ENCODE assay signal across 21 cellular contexts in genomic region chr18:7303306-7303705, GRCh38.
DNase-seq lines count a peak whose midpoint lies in the region; ATAC-seq and TF ChIP-seq lines count a peak whose summit lies in the region.
"Had no signal": no experiment of that assay in that cellular context is flagged by ENCODE, and none has a peak within 500 bp of the region (broad histone marks: within the 10 kb centered on the region; RNA-seq: fewer than 3 reads in every experiment).

No MANE protein-coding gene starts in this region.

- H4K20me1 ChIP-seq in GM23338 (replicated peaks; ENCODE audit: insufficient read depth) = no peaks in the 10 kb centered on the region

- no peak for ATAC-seq in GM23338

- H3K36me3 Mint-ChIP-seq in GM23338 (ENCODE audit: low read depth) (no peaks in the 10 kb centered on the region; the same call in 1 of the 3 replicates), chondrocyte (ENCODE audit: low read depth) (peaks cover 12% of the 10 kb centered on the region), Caco-2 (ENCODE audit: insufficient read depth, unreplicated experiment) (peaks cover 4% of the 10 kb centered on the region)
- H3K36me3 Mint-ChIP-seq: CD14-positive monocyte had no signal

- H3K79me2 ChIP-seq in GM23338 (replicated peaks; ENCODE audit: insufficient read depth) = no peaks in the 10 kb centered on the region

- intact Hi-C loops in Caco-2 (cut with micrococcal nuclease; ENCODE audit: unreplicated experiment) = no loop called here

- no peaks in the 10 kb centered on the region for H3K36me3 ChIP-seq in GM23338 (ENCODE audit: insufficient read depth)
- H3K36me3 ChIP-seq in Caco-2 (ENCODE audit: control insufficient read depth, insufficient read depth, low read length) = no peaks in the 10 kb centered on the region
- H3K36me3 ChIP-seq: SJCRH30 had no signal

- TF ChIP-seq CTCF in GM23338 (conservative IDR thresholded peaks at IDR 0.05; ENCODE audit: low read depth in 2 of 2) (no peak), chondrocyte (IDR thresholded peaks at IDR 0.05) (no peak), Caco-2 (IDR thresholded peaks at IDR 0.05; ENCODE audit: insufficient read depth in 1 of 2, low read depth in 1 of 2, low read length in 1 of 2, severe bottlenecking in 1 of 2, unreplicated experiment in 1 of 2) (no peak)

- no TSS peak for BruUV-seq in Caco-2 (replicated peaks; lab: Mats Ljungman, UMichigan)

- POLR2A ChIA-PET in Caco-2 (lab: Charles Lee) = no interaction called here

- no peak overlapping the region for H3K4me3 ChIP-seq in GM23338
- no peak overlapping the region for H3K4me3 ChIP-seq in skeletal muscle cell (ENCODE audit: low read depth, low read length)
- H3K4me3 ChIP-seq in Caco-2 (ENCODE audit: low read depth, low read length) = no peak overlapping the region
- H3K4me3 ChIP-seq: SJCRH30 had no signal

- H3K4me3 Mint-ChIP-seq in GM23338 = no peak overlapping the region
- H3K4me3 Mint-ChIP-seq in chondrocyte (ENCODE audit: unreplicated experiment) = no peak overlapping the region
- no peak overlapping the region for H3K4me3 Mint-ChIP-seq in Caco-2 (ENCODE audit: unreplicated experiment)
- H3K4me3 Mint-ChIP-seq: B cell, CD14-positive monocyte, HFFc6 had no signal

- peaks cover 2% of the 10 kb centered on the region for H3K27me3 Mint-ChIP-seq in GM23338 (ENCODE audit: insufficient read depth, low read depth, poor library complexity)
- H3K27me3 Mint-ChIP-seq in chondrocyte (ENCODE audit: low read depth) = no peaks in the 10 kb centered on the region
- H3K27me3 Mint-ChIP-seq in Caco-2 (ENCODE audit: insufficient read depth, unreplicated experiment) = peaks cover 5% of the 10 kb centered on the region
- H3K27me3 Mint-ChIP-seq: B cell had no signal

- H3K27ac Mint-ChIP-seq in GM23338 (no peak overlapping the region), chondrocyte (ENCODE audit: unreplicated experiment) (peak overlapping the region; percentile 34), Caco-2 (ENCODE audit: unreplicated experiment) (no peak overlapping the region)
- H3K27ac Mint-ChIP-seq: B cell, CD14-positive monocyte, HFFc6 had no signal

- CTCF ChIA-PET in Caco-2 (lab: Charles Lee) = no interaction called here

- H3K27ac ChIP-seq in GM23338 (ENCODE audit: low read depth) = no peak overlapping the region
- H3K27ac ChIP-seq in layer of hippocampus (ENCODE audit: low read depth, low read length) = peak overlapping the region; percentile 30
- H3K27ac ChIP-seq: SJCRH30 had no signal

- H3K9me2 ChIP-seq in GM23338 (ENCODE audit: insufficient read depth) = peaks cover 11% of the 10 kb centered on the region

- no peaks in the 10 kb centered on the region for H3K4me1 Mint-ChIP-seq in GM23338
- peaks cover 3% of the 10 kb centered on the region for H3K4me1 Mint-ChIP-seq in chondrocyte (ENCODE audit: low read depth)
- peaks cover 7% of the 10 kb centered on the region for H3K4me1 Mint-ChIP-seq in Caco-2 (ENCODE audit: low read depth, unreplicated experiment)
- H3K4me1 Mint-ChIP-seq: B cell, CD14-positive monocyte had no signal

- peak overlapping the region; percentile 45; the same call in 1 of the 2 replicates for H2AFZ ChIP-seq in GM23338

- no peak overlapping the region for H3K4me2 ChIP-seq in GM23338

- H3K9me3 Mint-ChIP-seq in GM23338 (peaks cover 27% of the 10 kb centered on the region; the same call in 2 of the 3 replicates), chondrocyte (ENCODE audit: low read depth) (peaks cover 25% of the 10 kb centered on the region), Caco-2 (ENCODE audit: unreplicated experiment) (peaks cover 27% of the 10 kb centered on the region)

- H3F3A ChIP-seq in GM23338 (replicated peaks; ENCODE audit: low read depth) = no peaks in the 10 kb centered on the region

- peaks cover 6% of the 10 kb centered on the region; the same call in 1 of the 2 replicates for H3K9me3 ChIP-seq in Caco-2
- H3K9me3 ChIP-seq: SJCRH30 had no signal

- DNase-seq in GM23338 (ENCODE audit: low spot score) = no peak
- no peak for DNase-seq in chondrocyte (ENCODE audit: low spot score)
- DNase-seq in skeletal muscle cell (ENCODE audit: low read depth) = peak; percentile 4
- no peak for DNase-seq in AG08395 (ENCODE audit: low spot score)
- DNase-seq in stimulated activated CD4-positive, alpha-beta T cell treated with anti-CD3 and anti-CD28 coated beads, Interleukin-4, amount 100 ng/mL, for 24 hours = no peak
- DNase-seq in Caco-2 = no peak
- DNase-seq: DMS53, EL, GF-D8, H7, HFFc6, KG1, NCI-H1105, NCI-H1694, NCI-H2081, NCI-H2171 treated with DMSO at 0.1 percent for 48 hours, NCI-H524 treated with DMSO at 0.1 percent for 48 hours had no signal

- no peaks in the 10 kb centered on the region for H3K4me1 ChIP-seq in GM23338 (ENCODE audit: insufficient read depth)
- no peaks in the 10 kb centered on the region; the same call in 1 of the 2 replicates for H3K4me1 ChIP-seq in Caco-2
- H3K4me1 ChIP-seq: SJCRH30 had no signal

- H3K27me3 ChIP-seq in GM23338 (ENCODE audit: insufficient read depth) = no peaks in the 10 kb centered on the region
- no peaks in the 10 kb centered on the region for H3K27me3 ChIP-seq in layer of hippocampus (ENCODE audit: control insufficient read depth, insufficient read depth, low read length)
- no peaks in the 10 kb centered on the region for H3K27me3 ChIP-seq in Caco-2 (replicated peaks; ENCODE audit: control insufficient read depth, insufficient read depth, low read length)
- H3K27me3 ChIP-seq: SJCRH30 had no signal

TF ChIP-seq in GM23338, 12 proteins besides CTCF, POLR2A, EP300 and RAD21 (continues in another document):
- TF ChIP-seq ZNF331 (CRISPR knock-in tag; IDR thresholded peaks at IDR 0.05; ENCODE audit: low read depth) = no peak
- no peak for TF ChIP-seq ETS1 (IDR thresholded peaks at IDR 0.05)
- TF ChIP-seq JUNB (IDR thresholded peaks at IDR 0.05; ENCODE audit: unreplicated experiment) = no peak
- no peak for TF ChIP-seq CREB1 (CRISPR knock-in tag; IDR thresholded peaks at IDR 0.05; ENCODE audit: low read depth)
- TF ChIP-seq ZNF114 (CRISPR knock-in tag; IDR thresholded peaks at IDR 0.05) = no peak
